8 cellular contexts compared by ENCODE assay signal in the genomic region with DNA sequence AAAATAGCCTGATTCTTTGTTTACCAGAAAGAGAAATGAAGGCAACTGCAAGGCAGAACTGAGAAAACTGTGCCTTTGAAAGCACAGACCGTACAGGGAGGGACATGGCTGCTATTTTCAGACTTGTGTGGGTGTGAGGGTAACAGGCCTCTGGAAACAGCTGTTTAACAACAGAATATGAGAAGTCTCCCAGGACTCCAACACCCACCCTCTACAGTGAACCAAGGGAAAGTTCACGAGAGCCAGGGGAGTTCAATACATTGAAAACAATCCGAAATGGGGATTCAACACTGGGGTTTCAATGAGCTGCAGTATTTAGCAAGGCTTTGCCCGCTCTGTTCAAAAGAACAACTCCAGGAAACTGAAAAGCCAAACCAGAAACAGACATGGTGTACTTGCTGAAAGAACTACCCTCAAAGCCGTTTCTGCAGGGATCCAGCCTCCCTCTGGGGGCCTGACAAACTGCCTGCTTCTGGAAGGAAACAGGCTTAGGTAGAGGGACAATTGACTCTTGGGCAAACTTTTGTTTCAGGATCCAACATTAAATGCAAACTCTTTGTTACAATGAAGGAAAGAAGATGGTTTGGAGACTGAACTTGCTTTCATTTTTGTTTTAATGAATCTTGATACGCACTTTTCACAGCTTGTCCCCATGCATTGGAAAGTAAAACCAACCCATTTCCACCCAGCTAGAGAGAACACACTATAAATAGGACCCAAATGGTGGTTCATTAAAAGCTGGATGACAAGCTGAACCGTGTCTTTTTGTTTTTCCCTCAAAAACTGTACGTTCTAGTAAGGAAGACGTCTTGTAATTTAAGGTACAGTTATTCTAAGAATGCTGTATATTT.
DNase-seq lines count a peak whose midpoint lies in the region; ATAC-seq and TF ChIP-seq lines count a peak whose summit lies in the region.

No MANE protein-coding gene starts in this region.

- H3K4me1 ChIP-seq in vagina = no peaks in the 10 kb centered on the region

- no peaks in the 10 kb centered on the region for H3K9me3 ChIP-seq in vagina

- intact Hi-C loops in vagina (cut with DNase I) = no loop called here

- H3K27me3 ChIP-seq in vagina = no peaks in the 10 kb centered on the region

- TF ChIP-seq CTCF in vagina (IDR thresholded peaks at IDR 0.05) = no peak

- no peak for TF ChIP-seq POLR2A in vagina (IDR thresholded peaks at IDR 0.05)

- H3K4me3 ChIP-seq in vagina = no peak overlapping the region

- H3K36me3 ChIP-seq in vagina = no peaks in the 10 kb centered on the region

- peak overlapping the region; percentile 41 for H3K27ac ChIP-seq in vagina

- DNase-seq in activated T-cell treated with anti-CD3 and anti-CD28 coated beads, Interleukin-2, amount 50 U/mL, for 48 hours = peak; percentile 25 to 28
- DNase-seq in left kidney (ENCODE audit: low read depth, low spot score) (peak; percentile 41), vagina (ENCODE audit: extremely low spot score in 2 of 2) (no peak), COR-L47 (lab: John Stamatoyannopoulos, UW) (no peak), NCI-H1436 (lab: John Stamatoyannopoulos, UW) (no peak), glomerular visceral epithelial cell (ENCODE audit: extremely low spot score) (no peak)

- ATAC-seq in GM18873 (IDR thresholded peaks at IDR 0.05; ENCODE audit: low FRiP score, unreplicated experiment) = peak; percentile 65
- ATAC-seq in HG02798 (IDR thresholded peaks at IDR 0.05; ENCODE audit: poor library complexity, unreplicated experiment) = peak; percentile 93

Comparison
In these comparisons a context has a peak if more than half of its experiments do, and no peak if none do; other contexts are left out.
1. DNase-seq: peak in activated T-cell treated with anti-CD3 and anti-CD28 coated beads, Interleukin-2, amount 50 U/mL, for 48 hours (2 of 2) and left kidney (single experiment); none in vagina (0 of 2), COR-L47 (single experiment), NCI-H1436 (single experiment) and glomerular visceral epithelial cell (single experiment).